In the genomic region with DNA sequence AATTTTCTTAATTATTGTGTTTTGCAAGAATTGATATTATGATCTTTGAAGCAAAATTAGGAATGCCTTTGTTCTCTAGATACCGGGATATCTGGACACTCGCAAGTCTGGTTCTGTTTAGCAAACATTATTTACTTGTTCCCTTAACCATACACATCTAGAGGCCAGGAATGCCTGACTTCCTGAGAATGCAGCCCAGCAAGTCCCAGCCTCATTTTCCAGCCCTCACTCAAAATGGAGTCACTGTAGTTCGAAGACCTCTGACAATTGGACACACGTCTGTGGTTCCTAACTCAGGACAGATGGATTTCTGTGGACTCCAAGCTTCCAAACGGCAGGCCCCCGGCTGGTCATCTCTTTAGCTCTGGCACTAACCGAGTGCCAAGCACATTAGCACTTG, we compare ENCODE assay signal across 26 cellular contexts.
"Had no signal": no experiment of that assay in that cellular context is flagged by ENCODE, and none has a peak within 500 bp of the region (broad histone marks: within the 10 kb centered on the region; RNA-seq: fewer than 3 reads in every experiment).

No MANE protein-coding gene starts in this region.

- ATAC-seq: Panc1, Right ventricle myocardium inferior, T-cell had no signal

- H3K4me3 ChIP-seq: cardiac muscle cell, SK-N-MC had no signal

- H3K36me3 ChIP-seq: brain microvascular endothelial cell, cardiac muscle cell had no signal

- H3K36me3 Mint-ChIP-seq: activated CD4-positive, alpha-beta memory T cell treated with anti-CD3 and anti-CD28 coated beads for 36 hours; activated naive CD4-positive, alpha-beta T cell treated with anti-CD3 and anti-CD28 coated beads, Interleukin-2, amount 10 ng/mL, durations not matched to agents 7 days and 5 days; activated naive CD8-positive, alpha-beta T cell treated with anti-CD3 and anti-CD28 coated beads for 36 hours; T-cell had no signal

- H3K27ac ChIP-seq: brain microvascular endothelial cell, cardiac muscle cell, SK-N-MC, VCaP had no signal

- H3K27me3 Mint-ChIP-seq: activated CD4-positive, alpha-beta memory T cell treated with anti-CD3 and anti-CD28 coated beads for 36 hours; activated CD4-positive, alpha-beta T cell treated with anti-CD3 and anti-CD28 coated beads, Interleukin-2, amount 10 ng/mL, durations not matched to agents 7 days and 5 days; activated naive CD4-positive, alpha-beta T cell treated with anti-CD3 and anti-CD28 coated beads, Interleukin-2, amount 10 ng/mL, durations not matched to agents 7 days and 5 days; activated naive CD8-positive, alpha-beta T cell treated with anti-CD3 and anti-CD28 coated beads for 36 hours; T-cell had no signal

- H3K4me1 Mint-ChIP-seq: activated CD4-positive, alpha-beta T cell treated with anti-CD3 and anti-CD28 coated beads, Interleukin-2, amount 10 ng/mL, durations not matched to agents 7 days and 5 days; activated naive CD4-positive, alpha-beta T cell treated with anti-CD3 and anti-CD28 coated beads, Interleukin-2, amount 10 ng/mL, durations not matched to agents 7 days and 5 days; activated naive CD8-positive, alpha-beta T cell treated with anti-CD3 and anti-CD28 coated beads for 36 hours; T-cell had no signal

- H3K27me3 ChIP-seq: brain microvascular endothelial cell, cardiac muscle cell had no signal

- DNase-seq: activated CD4-positive, alpha-beta memory T cell treated with anti-CD3 and anti-CD28 coated beads for 36 hours; activated CD4-positive, alpha-beta T cell treated with anti-CD3 and anti-CD28 coated beads, Interleukin-2, amount 10 ng/mL, durations not matched to agents 7 days and 5 days; activated CD4-positive, CD25-positive, alpha-beta regulatory T cell; activated CD8-positive, alpha-beta memory T cell treated with anti-CD3 and anti-CD28 coated beads for 24 hours; activated gamma-delta T cell treated with Interleukin-2 at 50 U/mL for 16 hours; activated naive CD4-positive, alpha-beta T cell treated with anti-CD3 and anti-CD28 coated beads, Interleukin-2, amount 10 ng/mL, durations not matched to agents 7 days and 5 days; activated naive CD8-positive, alpha-beta T cell treated with anti-CD3 and anti-CD28 coated beads for 36 hours; activated T-cell treated with anti-CD3 and anti-CD28 coated beads for 4 hours; activated T-cell treated with anti-CD3 and anti-CD28 coated beads, Interleukin-2, amount 50 U/mL, for 48 hours; brain microvascular endothelial cell; Kasumi-1; KBM-7; NCI-H1105 treated with DMSO at 0.1 percent for 48 hours; NCI-H1436 treated with DMSO at 0.1 percent for 48 hours; NCI-H187; NCI-H2081; NCI-H510A treated with DMSO at 0.1 percent for 48 hours; T-cell; T-helper 2 cell; T1000 had no signal

- H3K4me3 Mint-ChIP-seq: activated CD4-positive, alpha-beta memory T cell treated with anti-CD3 and anti-CD28 coated beads for 36 hours; activated CD4-positive, alpha-beta T cell treated with anti-CD3 and anti-CD28 coated beads, Interleukin-2, amount 10 ng/mL, durations not matched to agents 7 days and 5 days; activated naive CD4-positive, alpha-beta T cell treated with anti-CD3 and anti-CD28 coated beads, Interleukin-2, amount 10 ng/mL, durations not matched to agents 7 days and 5 days; activated naive CD8-positive, alpha-beta T cell treated with anti-CD3 and anti-CD28 coated beads for 36 hours; T-cell had no signal

- H3K27ac Mint-ChIP-seq: activated CD4-positive, alpha-beta memory T cell treated with anti-CD3 and anti-CD28 coated beads for 36 hours; activated CD4-positive, alpha-beta T cell treated with anti-CD3 and anti-CD28 coated beads, Interleukin-2, amount 10 ng/mL, durations not matched to agents 7 days and 5 days; activated naive CD4-positive, alpha-beta T cell treated with anti-CD3 and anti-CD28 coated beads, Interleukin-2, amount 10 ng/mL, durations not matched to agents 7 days and 5 days; activated naive CD8-positive, alpha-beta T cell treated with anti-CD3 and anti-CD28 coated beads for 36 hours; activated T-helper 2 cell treated with anti-CD3 and anti-CD28 coated beads, Interferon-gamma antibody, Interleukin-2, Interleukin-4, amounts not matched to agents 10 μg/mL and 5 μg/mL and 100 μg/mL, durations not matched to agents 14 hours and 24 hours and 36 hours; T-cell had no signal
